ENCODE assay signal across 10 cellular contexts in genomic region chr1:41800237-41800902, GRCh38.
DNase-seq lines count a peak whose midpoint lies in the region; ATAC-seq and TF ChIP-seq lines count a peak whose summit lies in the region.
"Had no signal": no experiment of that assay in that cellular context is flagged by ENCODE, and none has a peak within 500 bp of the region (broad histone marks: within the 10 kb centered on the region; RNA-seq: fewer than 3 reads in every experiment).

No MANE protein-coding gene starts in this region.

- H3K4me1 Mint-ChIP-seq in immature natural killer cell, result peaks cover 65 to 68% of the 10 kb centered on the region in 2 donors
- no peaks in the 10 kb centered on the region for H3K4me1 Mint-ChIP-seq in endodermal cell

- H3K36me3 ChIP-seq in GM06990 (ENCODE audit: control insufficient read depth, insufficient read depth, low read length), result no peaks in the 10 kb centered on the region; the same call in 1 of the 2 replicates
- H3K36me3 ChIP-seq in MM.1S (replicated peaks; ENCODE audit: insufficient read depth, low read length), result no peaks in the 10 kb centered on the region
- no peaks in the 10 kb centered on the region for H3K36me3 ChIP-seq in sigmoid colon
- no peaks in the 10 kb centered on the region for H3K36me3 ChIP-seq in endodermal cell (ENCODE audit: control insufficient read depth, insufficient read depth, low read length)

- H3K27me3 ChIP-seq in GM06990 (replicated peaks; ENCODE audit: control insufficient read depth, insufficient read depth, low read length) (no peaks in the 10 kb centered on the region), MM.1S (replicated peaks; ENCODE audit: insufficient read depth, low read length) (no peaks in the 10 kb centered on the region), sigmoid colon (no peaks in the 10 kb centered on the region), endodermal cell (ENCODE audit: control insufficient read depth, insufficient read depth, low read length, poor library complexity, severe bottlenecking) (no peaks in the 10 kb centered on the region)

- no peaks in the 10 kb centered on the region for H4K20me1 ChIP-seq in MM.1S (ENCODE audit: insufficient read depth, low read length)

- H3K4me1 ChIP-seq in MM.1S (ENCODE audit: low read length), result peaks cover 58% of the 10 kb centered on the region
- peaks cover 0 to 10% (median 0%) of the 10 kb centered on the region in 4 donors for H3K4me1 ChIP-seq in sigmoid colon
- H3K4me1 ChIP-seq in endodermal cell (ENCODE audit: control insufficient read depth, insufficient read depth, low read length), result no peaks in the 10 kb centered on the region

- peak overlapping the region in 3 of 5 donors; percentile 1 to 60 (median 12) for H3K4me3 Mint-ChIP-seq in immature natural killer cell
- H3K4me3 Mint-ChIP-seq in endodermal cell, result no peak overlapping the region

- 60 to 84% methylated on average over 2 of the region's 2 CpGs for WGBS in sigmoid colon, 2 donors
- 83 to 100% methylated on average over 1 to 2 of the region's 2 CpGs for WGBS in endodermal cell (ENCODE audit: insufficient coverage in 1 of 2, insufficient read length in 1 of 2), 2 experiments

- no peaks in the 10 kb centered on the region for H3K9me3 ChIP-seq in MM.1S (replicated peaks; ENCODE audit: insufficient read depth, low read length)
- H3K9me3 ChIP-seq in sigmoid colon, result no peaks in the 10 kb centered on the region
- H3K9me3 ChIP-seq in endodermal cell (ENCODE audit: control insufficient read depth, low read length), result no peaks in the 10 kb centered on the region

- H3K9me3 Mint-ChIP-seq in immature natural killer cell, result no peaks in the 10 kb centered on the region
- H3K9me3 Mint-ChIP-seq in endodermal cell, result no peaks in the 10 kb centered on the region

- peak overlapping the region; percentile 42 to 100 (median 80) for H3K27ac Mint-ChIP-seq in immature natural killer cell
- no peak overlapping the region for H3K27ac Mint-ChIP-seq in endodermal cell

- H3K9me2 ChIP-seq in MM.1S (replicated peaks; ENCODE audit: insufficient read depth, low read length), result no peaks in the 10 kb centered on the region

- DNase-seq in GM06990 (ENCODE audit: extremely low read depth, insufficient read length), result peak; percentile 53
- peak; percentile 80 for DNase-seq in MM.1S
- DNase-seq in immature natural killer cell, result no peak
- DNase-seq in stimulated activated CD4-positive, alpha-beta T cell treated with anti-CD3 and anti-CD28 coated beads, Interleukin-12 subunit alpha, Interleukin-12 subunit beta, amount 100 ng/mL, for 4 hours, result no peak
- DNase-seq in stimulated activated CD4-positive, alpha-beta T cell treated with anti-CD3 and anti-CD28 coated beads, Interleukin-4, amount 100 ng/mL, for 1 hour, result no peak
- no peak for DNase-seq in sigmoid colon
- DNase-seq in endodermal cell, result no peak
- DNase-seq: NCI-H1105 had no signal

- peaks cover 45% of the 10 kb centered on the region for H3F3A ChIP-seq in MM.1S (ENCODE audit: insufficient read depth, low read length)

- peak overlapping the region; percentile 69 for H3K4me2 ChIP-seq in MM.1S (ENCODE audit: low read depth, low read length)

- no peak for TF ChIP-seq CTCF in GM06990 (IDR thresholded peaks at IDR 0.05; ENCODE audit: insufficient read depth, low read length, poor library complexity, severe bottlenecking)
- no peak for TF ChIP-seq CTCF in MM.1S (IDR thresholded peaks at IDR 0.05; ENCODE audit: low read length)
- TF ChIP-seq CTCF in sigmoid colon (IDR thresholded peaks at IDR 0.05), result no peak
- no peak for TF ChIP-seq CTCF in endodermal cell (conservative IDR thresholded peaks at IDR 0.05)

- peak; percentile 47 for ATAC-seq in GM19467 (IDR thresholded peaks at IDR 0.05; ENCODE audit: unreplicated experiment)

- no peak overlapping the region for H3K4me3 ChIP-seq in GM06990 (replicated peaks; ENCODE audit: low read depth, low read length)
- H3K4me3 ChIP-seq in MM.1S (ENCODE audit: low read length), result peak overlapping the region; percentile 3
- H3K4me3 ChIP-seq in sigmoid colon, result no peak overlapping the region
- H3K4me3 ChIP-seq in endodermal cell (ENCODE audit: low read length), result no peak overlapping the region
- H3K4me3 ChIP-seq: skin epidermis had no signal

- intact Hi-C loops in sigmoid colon (cut with DNase I), result no loop called here

- peaks cover 0 to 5% (median 0%) of the 10 kb centered on the region in 3 donors for H3K27me3 Mint-ChIP-seq in immature natural killer cell (ENCODE audit: low read depth in 3 of 3)
- H3K27me3 Mint-ChIP-seq in endodermal cell (ENCODE audit: insufficient read depth), result no peaks in the 10 kb centered on the region

- H3K36me3 Mint-ChIP-seq in immature natural killer cell, result peaks cover 0 to 8% (median 8%) of the 10 kb centered on the region in 3 donors
- no peaks in the 10 kb centered on the region for H3K36me3 Mint-ChIP-seq in endodermal cell (ENCODE audit: low read depth)

- TF ChIP-seq POLR2A in sigmoid colon (IDR thresholded peaks at IDR 0.05), result no peak

- TF ChIP-seq EP300 in sigmoid colon (IDR thresholded peaks at IDR 0.05), result no peak

- no peaks in the 10 kb centered on the region for H3K79me2 ChIP-seq in MM.1S (ENCODE audit: low read length)

- H3K9ac ChIP-seq in MM.1S (ENCODE audit: low read length) (0 out of 2 replicates have a peak overlapping the region, but pooled peaks have one; percentile 7), endodermal cell (ENCODE audit: extremely low read depth, low read length, poor library complexity, severe bottlenecking) (no peak overlapping the region)

- H3K27ac ChIP-seq in MM.1S (ENCODE audit: low read length) (peak overlapping the region; percentile 66; the same call in 1 of the 2 replicates), sigmoid colon (no peak overlapping the region), endodermal cell (ENCODE audit: low read depth, low read length) (no peak overlapping the region)

- peak overlapping the region; percentile 2; the same call in 1 of the 2 replicates for H2AFZ ChIP-seq in MM.1S (ENCODE audit: low read length)

Comparison
In these comparisons a context has a peak if more than half of its experiments do, and no peak if none do; other contexts are left out.
1. DNase-seq: peak in GM06990 (single experiment) and MM.1S (single experiment); none in immature natural killer cell (0 of 3), stimulated activated CD4-positive, alpha-beta T cell treated with anti-CD3 and anti-CD28 coated beads, Interleukin-12 subunit alpha, Interleukin-12 subunit beta, amount 100 ng/mL, for 4 hours (single experiment), stimulated activated CD4-positive, alpha-beta T cell treated with anti-CD3 and anti-CD28 coated beads, Interleukin-4, amount 100 ng/mL, for 1 hour (single experiment), sigmoid colon (single experiment) and endodermal cell (single experiment).